ENCODE assay signal across 30 cellular contexts in the genomic region with DNA sequence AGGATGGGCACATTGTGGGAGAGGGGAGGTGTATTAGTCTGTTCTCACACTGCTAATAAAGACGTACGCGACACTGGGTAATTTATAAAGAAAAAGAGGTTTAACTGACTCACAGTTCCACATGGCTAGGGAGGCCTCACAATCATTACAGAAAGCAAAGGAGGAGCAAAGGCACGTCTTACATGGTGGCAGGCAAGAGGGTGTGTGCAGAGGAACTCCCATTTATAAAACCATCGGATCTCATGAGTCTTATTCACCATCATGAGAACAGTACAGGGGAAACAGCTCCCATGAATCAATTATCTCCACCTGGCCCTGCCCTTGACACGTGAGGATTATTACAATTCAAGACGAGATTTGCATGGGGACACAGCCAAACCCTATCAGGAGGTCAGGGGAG.
"Had no signal": no experiment of that assay in that cellular context is flagged by ENCODE, and none has a peak within 500 bp of the region (broad histone marks: within the 10 kb centered on the region; RNA-seq: fewer than 3 reads in every experiment).

No MANE protein-coding gene starts in this region.

- H3K4me3 Mint-ChIP-seq: naive thymus-derived CD8-positive, alpha-beta T cell; natural killer cell treated with Interleukin-12 subunit alpha and Interleukin-12 subunit beta and Interleukin-15 and Interleukin-18, amount 100 ng/mL, for 72 hours; nephron progenitor cell; neural crest cell; stimulated activated memory B cell treated with anti-CD40 and anti-IgM and Interleukin-4, amounts not matched to agents 10 μg/mL and 1 μg/mL and 100 μg/mL, for 72 hours; stimulated activated naive CD8-positive, alpha-beta T cell treated with anti-CD3 and anti-CD28 coated beads, Interleukin-15, amount 100 ng/mL, for 72 hours had no signal

- H2AFZ ChIP-seq: parathyroid adenoma had no signal

- H3K27ac ChIP-seq: ovary, parathyroid adenoma, psoas muscle, right lobe of liver, sigmoid colon, suprapubic skin, testis, tibial nerve, upper lobe of left lung, vagina had no signal

- H3K27me3 Mint-ChIP-seq: naive thymus-derived CD8-positive, alpha-beta T cell; natural killer cell treated with Interleukin-12 subunit alpha and Interleukin-12 subunit beta and Interleukin-15 and Interleukin-18, amount 100 ng/mL, for 72 hours; progenitor cell of endocrine pancreas; stimulated activated memory B cell treated with anti-CD40 and anti-IgM and Interleukin-4, amounts not matched to agents 10 μg/mL and 1 μg/mL and 100 μg/mL, for 72 hours; stimulated activated naive CD8-positive, alpha-beta T cell treated with anti-CD3 and anti-CD28 coated beads, Interleukin-15, amount 100 ng/mL, for 72 hours had no signal

- FAIRE-seq: small intestine, urothelium cell line had no signal

- H3K27ac Mint-ChIP-seq: nephron progenitor cell; progenitor cell of endocrine pancreas; stimulated activated memory B cell treated with anti-CD40 and anti-IgM and Interleukin-4, amounts not matched to agents 10 μg/mL and 1 μg/mL and 100 μg/mL, for 72 hours; stimulated activated naive CD8-positive, alpha-beta T cell treated with anti-CD3 and anti-CD28 coated beads, Interleukin-15, amount 100 ng/mL, for 72 hours had no signal

- ATAC-seq: naive thymus-derived CD8-positive, alpha-beta T cell; natural killer cell treated with Interleukin-12 subunit alpha and Interleukin-12 subunit beta and Interleukin-15 and Interleukin-18, amount 100 ng/mL, for 72 hours; psoas muscle; right cardiac atrium; right lobe of liver; stimulated activated memory B cell treated with anti-CD40 and anti-IgM and Interleukin-4, amounts not matched to agents 10 μg/mL and 1 μg/mL and 100 μg/mL, for 72 hours; stimulated activated naive CD8-positive, alpha-beta T cell treated with anti-CD3 and anti-CD28 coated beads, Interleukin-15, amount 100 ng/mL, for 72 hours; stimulated activated naive CD8-positive, alpha-beta T cell treated with anti-CD3 and anti-CD28 coated beads, Interleukin-15, Interleukin-2, amounts not matched to agents 100 U/mL and 50 U/mL, for 24 hours had no signal

- H3K4me1 ChIP-seq: psoas muscle, sigmoid colon, suprapubic skin, testis, tibial nerve, vagina had no signal

- H3K36me3 Mint-ChIP-seq: naive thymus-derived CD8-positive, alpha-beta T cell; natural killer cell treated with Interleukin-12 subunit alpha and Interleukin-12 subunit beta and Interleukin-15 and Interleukin-18, amount 100 ng/mL, for 72 hours; stimulated activated memory B cell treated with anti-CD40 and anti-IgM and Interleukin-4, amounts not matched to agents 10 μg/mL and 1 μg/mL and 100 μg/mL, for 72 hours had no signal

- H3K4me1 Mint-ChIP-seq: stimulated activated memory B cell treated with anti-CD40 and anti-IgM and Interleukin-4, amounts not matched to agents 10 μg/mL and 1 μg/mL and 100 μg/mL, for 72 hours; stimulated activated naive CD8-positive, alpha-beta T cell treated with anti-CD3 and anti-CD28 coated beads, Interleukin-15, amount 100 ng/mL, for 72 hours had no signal

- DNase-seq: naive thymus-derived CD8-positive, alpha-beta T cell; nephron progenitor cell; occipital lobe; ovary; posterior cingulate gyrus; psoas muscle; right lobe of liver; sigmoid colon; small intestine; stimulated activated CD4-positive, alpha-beta T cell treated with anti-CD3 and anti-CD28 coated beads, Interleukin-15, amount 100 ng/mL, for 24 hours; stimulated activated CD4-positive, alpha-beta T cell treated with anti-CD3 and anti-CD28 coated beads, Interleukin-2, amount 100 ng/mL, for 24 hours; stimulated activated CD4-positive, alpha-beta T cell treated with anti-CD3 and anti-CD28 coated beads, Interleukin-2, amount 100 ng/mL, for 48 hours; stimulated activated CD4-positive, alpha-beta T cell treated with anti-CD3 and anti-CD28 coated beads, Interleukin-4, amount 100 ng/mL, for 24 hours; stimulated activated naive CD4-positive, alpha-beta T cell; stimulated activated naive CD8-positive, alpha-beta T cell treated with anti-CD3 and anti-CD28 coated beads, Interleukin-15, amount 100 ng/mL, for 72 hours; stimulated activated naive CD8-positive, alpha-beta T cell treated with anti-CD3 and anti-CD28 coated beads, Interleukin-15, Interleukin-2, amounts not matched to agents 100 U/mL and 50 U/mL, for 24 hours; substantia nigra; testis; trophoblast cell; upper lobe of left lung had no signal

- H3K9me3 Mint-ChIP-seq: naive thymus-derived CD8-positive, alpha-beta T cell; natural killer cell treated with Interleukin-12 subunit alpha and Interleukin-12 subunit beta and Interleukin-15 and Interleukin-18, amount 100 ng/mL, for 72 hours; nephron progenitor cell; neural crest cell; stimulated activated naive CD8-positive, alpha-beta T cell treated with anti-CD3 and anti-CD28 coated beads, Interleukin-15, amount 100 ng/mL, for 72 hours had no signal

- H3K9me3 ChIP-seq: ovary, psoas muscle, right lobe of liver, sigmoid colon, suprapubic skin, testis, tibial nerve, upper lobe of left lung, vagina had no signal

- H3K27me3 ChIP-seq: ovary, right lobe of liver, sigmoid colon, suprapubic skin, testis, tibial nerve, upper lobe of left lung, vagina had no signal

- H3K9ac ChIP-seq: parathyroid adenoma had no signal

- H3K4me3 ChIP-seq: ovary, psoas muscle, right lobe of liver, sigmoid colon, suprapubic skin, testis, tibial nerve, upper lobe of left lung, vagina had no signal

- H3K36me3 ChIP-seq: ovary, right lobe of liver, sigmoid colon, suprapubic skin, tibial nerve, upper lobe of left lung, vagina had no signal
